In the genomic region with DNA sequence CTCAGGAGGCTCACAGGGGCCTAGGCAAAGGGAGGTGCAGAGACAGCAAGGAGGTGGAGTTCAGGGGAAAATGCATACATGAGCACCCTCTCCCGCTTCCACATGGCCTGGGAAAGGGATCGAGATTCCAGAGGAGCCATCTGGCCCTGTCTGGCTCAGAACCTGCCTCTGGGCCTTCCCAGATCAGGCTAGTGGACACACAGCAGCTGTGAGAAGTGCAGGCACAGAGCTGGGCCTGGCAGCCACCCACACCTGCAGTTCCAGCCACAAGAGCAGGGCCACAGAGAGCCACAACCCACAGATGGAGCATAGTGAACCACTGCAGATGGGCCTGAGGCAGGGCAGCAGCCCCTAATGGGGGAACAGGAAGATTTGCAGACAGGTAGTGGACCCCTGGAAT, we compare ENCODE assay signal across 25 cellular contexts. TPM values are rescaled to one million over a fixed set of nuclear protein-coding genes. Genes with fewer than 3 reads are reported as not detected.
"Had no signal": no experiment of that assay in that cellular context is flagged by ENCODE, and none has a peak within 500 bp of the region (broad histone marks: within the 10 kb centered on the region; RNA-seq: fewer than 3 reads in every experiment).

No MANE protein-coding gene starts in this region.

- H3K4me3 ChIP-seq: ascending aorta, esophagus muscularis mucosa, gastrocnemius medialis, heart left ventricle, stomach, suprapubic skin, tibial nerve, uterus had no signal

- H3K4me1 ChIP-seq: ascending aorta, gastrocnemius medialis, heart left ventricle, stomach, tibial nerve, uterus had no signal

- H3K27ac Mint-ChIP-seq: activated CD4-positive, alpha-beta T cell treated with anti-CD3 and anti-CD28 coated beads, Interleukin-2, amount 10 ng/mL, durations not matched to agents 7 days and 5 days; activated CD8-positive, alpha-beta memory T cell treated with anti-CD3 and anti-CD28 coated beads, Interleukin-2, amount 10 ng/mL, durations not matched to agents 7 days and 5 days; activated CD8-positive, alpha-beta T cell treated with anti-CD3 and anti-CD28 coated beads for 36 hours; effector memory CD8-positive, alpha-beta T cell; memory B cell; nephron; stimulated activated memory B cell treated with anti-CD40 and anti-IgM and Interleukin-4, amounts not matched to agents 10 μg/mL and 1 μg/mL and 100 μg/mL, for 72 hours; T-helper 17 cell had no signal

- H3K9me3 Mint-ChIP-seq: activated CD4-positive, alpha-beta T cell treated with anti-CD3 and anti-CD28 coated beads, Interleukin-2, amount 10 ng/mL, durations not matched to agents 7 days and 5 days; activated CD8-positive, alpha-beta T cell treated with anti-CD3 and anti-CD28 coated beads for 36 hours; activated naive CD4-positive, alpha-beta T cell treated with anti-CD3 and anti-CD28 coated beads, Interleukin-2, amount 50 U/mL, for 72 hours; effector memory CD8-positive, alpha-beta T cell; memory B cell; nephron; stimulated activated memory B cell treated with anti-CD40 and anti-IgM and Interleukin-4, amounts not matched to agents 10 μg/mL and 1 μg/mL and 100 μg/mL, for 72 hours had no signal

- DNase-seq: activated CD4-positive, alpha-beta T cell treated with anti-CD3 and anti-CD28 coated beads, Interleukin-2, amount 10 ng/mL, durations not matched to agents 7 days and 5 days; activated CD8-positive, alpha-beta memory T cell treated with anti-CD3 and anti-CD28 coated beads, Interleukin-2, amount 10 ng/mL, durations not matched to agents 7 days and 5 days; activated CD8-positive, alpha-beta T cell treated with anti-CD3 and anti-CD28 coated beads for 36 hours; activated T-cell treated with anti-CD3 and anti-CD28 coated beads for 4 hours; brain microvascular endothelial cell; central memory CD4-positive, alpha-beta T cell; effector memory CD8-positive, alpha-beta T cell; gastrocnemius medialis; small intestine; stimulated activated CD4-positive, alpha-beta T cell treated with anti-CD3 and anti-CD28 coated beads, Interleukin-15, amount 100 ng/mL, for 24 hours; stomach; T-helper 17 cell; uterus had no signal

- H3K27ac ChIP-seq: ascending aorta, brain microvascular endothelial cell, esophagus muscularis mucosa, gastrocnemius medialis, heart left ventricle, stomach, suprapubic skin, tibial nerve, uterus had no signal

- H3K27me3 ChIP-seq: ascending aorta, brain microvascular endothelial cell, esophagus muscularis mucosa, gastrocnemius medialis, suprapubic skin, tibial nerve, uterus had no signal

- H3K4me3 Mint-ChIP-seq: activated CD4-positive, alpha-beta T cell treated with anti-CD3 and anti-CD28 coated beads, Interleukin-2, amount 10 ng/mL, durations not matched to agents 7 days and 5 days; activated CD8-positive, alpha-beta memory T cell treated with anti-CD3 and anti-CD28 coated beads, Interleukin-2, amount 10 ng/mL, durations not matched to agents 7 days and 5 days; activated CD8-positive, alpha-beta T cell treated with anti-CD3 and anti-CD28 coated beads for 36 hours; effector memory CD8-positive, alpha-beta T cell; memory B cell; nephron; stimulated activated memory B cell treated with anti-CD40 and anti-IgM and Interleukin-4, amounts not matched to agents 10 μg/mL and 1 μg/mL and 100 μg/mL, for 72 hours; T-helper 17 cell had no signal

- H3K36me3 Mint-ChIP-seq: activated CD8-positive, alpha-beta memory T cell treated with anti-CD3 and anti-CD28 coated beads, Interleukin-2, amount 10 ng/mL, durations not matched to agents 7 days and 5 days; activated naive CD4-positive, alpha-beta T cell treated with anti-CD3 and anti-CD28 coated beads, Interleukin-2, amount 50 U/mL, for 72 hours; memory B cell; stimulated activated memory B cell treated with anti-CD40 and anti-IgM and Interleukin-4, amounts not matched to agents 10 μg/mL and 1 μg/mL and 100 μg/mL, for 72 hours had no signal

- H3K36me3 ChIP-seq: ascending aorta, brain microvascular endothelial cell, esophagus muscularis mucosa, gastrocnemius medialis, heart left ventricle, stomach, suprapubic skin, tibial nerve, uterus had no signal

- H3K27me3 Mint-ChIP-seq: activated CD4-positive, alpha-beta T cell treated with anti-CD3 and anti-CD28 coated beads, Interleukin-2, amount 10 ng/mL, durations not matched to agents 7 days and 5 days; activated CD8-positive, alpha-beta memory T cell treated with anti-CD3 and anti-CD28 coated beads, Interleukin-2, amount 10 ng/mL, durations not matched to agents 7 days and 5 days had no signal

- ATAC-seq: activated CD4-positive, CD25-positive, alpha-beta regulatory T cell treated with anti-CD3 and anti-CD28 coated beads, Interleukin-2, amount 50 U/mL, for 24 hours; activated CD8-positive, alpha-beta memory T cell treated with anti-CD3 and anti-CD28 coated beads, Interleukin-2, amount 10 ng/mL, durations not matched to agents 7 days and 5 days; activated CD8-positive, alpha-beta T cell treated with anti-CD3 and anti-CD28 coated beads for 36 hours; activated naive CD4-positive, alpha-beta T cell treated with anti-CD3 and anti-CD28 coated beads, Interleukin-2, amount 50 U/mL, for 72 hours; effector memory CD8-positive, alpha-beta T cell; gastrocnemius medialis; heart left ventricle; sciatic nerve; stimulated activated memory B cell treated with anti-CD40 and anti-IgM and Interleukin-4, amounts not matched to agents 10 μg/mL and 1 μg/mL and 100 μg/mL, for 72 hours; T-helper 17 cell had no signal

- H3K4me1 Mint-ChIP-seq: activated CD4-positive, alpha-beta T cell treated with anti-CD3 and anti-CD28 coated beads, Interleukin-2, amount 10 ng/mL, durations not matched to agents 7 days and 5 days; activated CD8-positive, alpha-beta memory T cell treated with anti-CD3 and anti-CD28 coated beads, Interleukin-2, amount 10 ng/mL, durations not matched to agents 7 days and 5 days; memory B cell; stimulated activated memory B cell treated with anti-CD40 and anti-IgM and Interleukin-4, amounts not matched to agents 10 μg/mL and 1 μg/mL and 100 μg/mL, for 72 hours; T-helper 17 cell had no signal

- H3K9me3 ChIP-seq: ascending aorta, esophagus muscularis mucosa, gastrocnemius medialis, heart left ventricle, stomach, suprapubic skin, tibial nerve, uterus had no signal

RNA-seq across cellular contexts. Expression of a gene that starts 58.2 kb away (rescaled TPM):
- total RNA-seq: activated CD4-positive, alpha-beta T cell treated with anti-CD3 and anti-CD28 coated beads, Interleukin-2, amount 10 ng/mL, durations not matched to agents 7 days and 5 days; esophagus muscularis mucosa; gastrocnemius medialis; tibial nerve had no signal
- polyA plus RNA-seq: heart left ventricle, liver, stomach had no signal
